In the genomic region with DNA sequence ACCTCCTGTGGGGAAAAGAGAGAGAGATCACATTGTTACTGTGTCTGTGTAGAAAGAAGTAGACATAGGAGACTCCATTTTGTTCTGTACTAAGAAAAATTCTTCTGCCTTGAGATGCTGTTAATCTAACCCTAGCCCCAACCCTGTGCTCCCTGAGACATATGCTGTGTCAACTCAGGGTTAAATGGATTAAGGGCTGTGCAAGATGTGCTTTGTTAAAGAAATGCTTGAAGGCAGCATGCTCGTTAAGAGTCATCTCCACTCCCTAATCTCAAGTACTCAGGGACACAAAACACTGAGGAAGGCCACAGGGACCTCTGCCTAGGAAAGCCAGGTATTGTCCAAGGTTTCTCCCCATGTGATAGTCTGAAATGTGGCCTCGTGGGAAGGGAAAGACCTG, we compare ENCODE assay signal across 1 cellular context. TPM values are rescaled to one million over a fixed set of nuclear protein-coding genes. Genes with fewer than 3 reads are reported as not detected.
"Had no signal": no experiment of that assay in that cellular context is flagged by ENCODE, and none has a peak within 500 bp of the region (broad histone marks: within the 10 kb centered on the region; RNA-seq: fewer than 3 reads in every experiment).

No MANE protein-coding gene starts in this region.

RNA-seq across cellular contexts. Expression of a gene that starts 36.6 kb away (rescaled TPM):
- polyA plus RNA-seq: neural cell had no signal
